8 cellular contexts compared by ENCODE assay signal in the genomic region with DNA sequence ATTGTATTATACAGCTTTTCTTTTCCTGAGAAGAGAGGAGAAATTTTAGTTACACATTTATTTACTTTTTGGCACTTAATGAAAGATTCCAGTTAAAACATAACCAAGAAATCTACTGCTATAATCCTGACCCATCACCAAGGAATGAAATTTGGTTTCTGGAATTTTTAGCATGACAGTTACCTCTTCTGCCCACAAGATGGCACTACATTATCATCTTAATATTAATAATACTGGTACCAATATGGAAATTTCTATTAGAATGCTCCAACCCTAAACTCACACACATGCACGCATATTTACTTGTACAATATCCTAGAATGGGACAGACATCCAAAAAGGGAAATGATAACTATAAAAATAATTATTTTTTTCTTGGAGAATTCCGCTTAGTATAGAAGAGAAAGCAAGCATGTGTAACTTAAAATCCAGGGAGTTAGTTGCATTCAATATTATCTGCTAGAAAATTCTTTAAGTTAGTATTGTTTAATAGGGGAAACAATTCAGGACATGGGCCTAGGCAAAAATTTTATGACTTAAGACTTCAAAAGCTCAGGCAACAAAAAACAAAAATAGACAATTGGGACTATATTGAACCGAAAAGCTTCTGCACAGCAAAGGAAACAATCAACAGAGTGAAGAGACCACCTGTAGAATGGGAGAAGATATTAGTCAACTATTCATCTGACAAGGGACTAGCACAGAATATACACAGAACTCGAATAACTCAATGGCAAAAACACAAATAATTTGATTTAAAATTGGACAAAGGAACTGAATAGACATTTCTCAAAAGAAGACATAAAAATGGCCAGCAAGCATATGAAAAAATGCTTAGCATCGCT. TPM values are rescaled to one million over a fixed set of nuclear protein-coding genes. Genes with fewer than 3 reads are reported as not detected.
A peak's percentile ranks its signal among the peaks of the same experiment; 100 is the strongest.
DNase-seq lines count a peak whose midpoint lies in the region; ATAC-seq and TF ChIP-seq lines count a peak whose summit lies in the region.

No MANE protein-coding gene starts in this region.

- H3K4me3 ChIP-seq in OCI-LY1 (ENCODE audit: low read depth, low read length, poor library complexity, severe bottlenecking) (no peak overlapping the region), fibroblast of mammary gland (ENCODE audit: control insufficient read depth, low read depth, low read length) (no peak overlapping the region), thoracic aorta (no peak overlapping the region), mesendoderm (ENCODE audit: low read length) (no peak overlapping the region)
- H3K4me3 ChIP-seq in effector memory CD4-positive, alpha-beta T cell (ENCODE audit: insufficient read depth, low read depth, low read length, poor library complexity, severe bottlenecking), result no peak overlapping the region

- DNase-seq in NCI-H510A treated with DMSO at 0.1 percent for 48 hours (lab: John Stamatoyannopoulos, UW) (peak; percentile 53), NCI-H510A (lab: John Stamatoyannopoulos, UW) (no peak), fibroblast of mammary gland (ENCODE audit: low read depth) (peak; percentile 26), thoracic aorta (ENCODE audit: low spot score) (no peak), mesendoderm (no peak)
- DNase-seq in effector memory CD4-positive, alpha-beta T cell, result no peak

- H2AK5ac ChIP-seq in mesendoderm (ENCODE audit: low read length), result no peak overlapping the region

- H4K5ac ChIP-seq in mesendoderm (ENCODE audit: low read length), result no peak overlapping the region

- H3K23ac ChIP-seq in mesendoderm (ENCODE audit: low read length), result no peak overlapping the region

- no peaks in the 10 kb centered on the region for H3K9me2 ChIP-seq in OCI-LY1 (ENCODE audit: low read depth, low read length)

- no CpG with 5 or more reads among the region's 5 CpGs for WGBS in mesendoderm (ENCODE audit: extremely low coverage, insufficient coverage, low lambda C conversion rate)

- no peak overlapping the region for H3K4ac ChIP-seq in mesendoderm (ENCODE audit: low read depth, low read length)

- H4K8ac ChIP-seq in mesendoderm (ENCODE audit: low read depth, low read length), result no peak overlapping the region

- H3K9ac ChIP-seq in OCI-LY1 (ENCODE audit: low read length) (no peak overlapping the region), mesendoderm (ENCODE audit: low read length) (no peak overlapping the region)

- H2BK15ac ChIP-seq in mesendoderm (replicated peaks; ENCODE audit: low read depth), result no peak overlapping the region

- H3K79me2 ChIP-seq in OCI-LY1 (ENCODE audit: insufficient read depth, low read length), result no peaks in the 10 kb centered on the region
- no peaks in the 10 kb centered on the region for H3K79me2 ChIP-seq in mesendoderm (ENCODE audit: control insufficient read depth, insufficient read depth, low read length)

- H3F3A ChIP-seq in OCI-LY1 (ENCODE audit: insufficient read depth, low read length), result no peaks in the 10 kb centered on the region

- ATAC-seq in thoracic aorta (ENCODE audit: insufficient number of reproducible peaks, low FRiP score, low read depth) (no peak), HG03045 (IDR thresholded peaks at IDR 0.05; ENCODE audit: unreplicated experiment) (no peak)

- no peaks in the 10 kb centered on the region for H3K9me3 ChIP-seq in OCI-LY1 (ENCODE audit: low read length)
- no peaks in the 10 kb centered on the region for H3K9me3 ChIP-seq in thoracic aorta
- no peaks in the 10 kb centered on the region for H3K9me3 ChIP-seq in effector memory CD4-positive, alpha-beta T cell (ENCODE audit: control insufficient read depth, low read length)

- no peaks in the 10 kb centered on the region for H3K36me3 ChIP-seq in OCI-LY1 (ENCODE audit: insufficient read depth, low read length)
- H3K36me3 ChIP-seq in thoracic aorta, result no peaks in the 10 kb centered on the region
- no peaks in the 10 kb centered on the region for H3K36me3 ChIP-seq in mesendoderm (ENCODE audit: control insufficient read depth, insufficient read depth, low read length)
- H3K36me3 ChIP-seq in effector memory CD4-positive, alpha-beta T cell (ENCODE audit: control insufficient read depth, insufficient read depth, low read length), result no peaks in the 10 kb centered on the region

- H3K4me1 ChIP-seq in OCI-LY1 (ENCODE audit: insufficient read depth, low read length, severe bottlenecking) (no peaks in the 10 kb centered on the region), thoracic aorta (ENCODE audit: control insufficient read depth in 1 of 2, low read depth in 2 of 2) (no peaks in the 10 kb centered on the region), mesendoderm (ENCODE audit: control insufficient read depth, low read depth, low read length) (no peaks in the 10 kb centered on the region)
- H3K4me1 ChIP-seq in effector memory CD4-positive, alpha-beta T cell (ENCODE audit: control insufficient read depth, insufficient read depth, low read length, poor library complexity, severe bottlenecking), result no peaks in the 10 kb centered on the region

- H3K4me2 ChIP-seq in OCI-LY1 (ENCODE audit: low read length) (no peak overlapping the region), mesendoderm (ENCODE audit: low read length) (no peak overlapping the region)

- no peaks in the 10 kb centered on the region for H4K20me1 ChIP-seq in OCI-LY1 (ENCODE audit: insufficient read depth, low read length)

- no peak overlapping the region for H3K18ac ChIP-seq in mesendoderm (ENCODE audit: low read length)

- TF ChIP-seq CTCF in OCI-LY1 (IDR thresholded peaks at IDR 0.05; ENCODE audit: low read length) (peak; percentile 61), fibroblast of mammary gland (conservative IDR thresholded peaks at IDR 0.05; ENCODE audit: control insufficient read depth, insufficient read depth, low read depth, low read length) (peak; percentile 70), thoracic aorta (IDR thresholded peaks at IDR 0.05) (peak; percentile 58)

- no peak overlapping the region for H2AFZ ChIP-seq in OCI-LY1 (ENCODE audit: low read length)

- no peak overlapping the region for H2BK5ac ChIP-seq in mesendoderm (ENCODE audit: low read length)

- no peak overlapping the region for H2BK120ac ChIP-seq in mesendoderm (ENCODE audit: low read depth, low read length)

- H3K27ac ChIP-seq in OCI-LY1 (ENCODE audit: low read depth, low read length, poor library complexity, severe bottlenecking) (no peak overlapping the region), thoracic aorta (no peak overlapping the region), mesendoderm (ENCODE audit: low read depth, low read length) (no peak overlapping the region)
- H3K27ac ChIP-seq in effector memory CD4-positive, alpha-beta T cell (ENCODE audit: insufficient read depth, low read length, poor library complexity, severe bottlenecking), result no peak overlapping the region

- H3K56ac ChIP-seq in mesendoderm (ENCODE audit: low read length), result no peak overlapping the region

- H3K79me1 ChIP-seq in mesendoderm (ENCODE audit: low read length), result no peaks in the 10 kb centered on the region

- H3K27me3 ChIP-seq in OCI-LY1 (ENCODE audit: insufficient read depth, low read length) (no peaks in the 10 kb centered on the region), thoracic aorta (replicated peaks; ENCODE audit: insufficient read depth) (no peaks in the 10 kb centered on the region), mesendoderm (ENCODE audit: insufficient read depth, low read length, poor library complexity) (no peaks in the 10 kb centered on the region)
- H3K27me3 ChIP-seq in effector memory CD4-positive, alpha-beta T cell (replicated peaks; ENCODE audit: control insufficient read depth, insufficient read depth, low read length, poor library complexity, severe bottlenecking), result no peaks in the 10 kb centered on the region

RNA-seq across cellular contexts. Expression of a gene that starts 37.4 kb away (rescaled TPM):
- total RNA-seq in thoracic aorta, result 1 to 10 TPM in 1 of 2 donors, under 1 TPM in 1; 0.14 to 2.8 TPM
- 8.5 TPM for polyA plus RNA-seq in mesendoderm (2013, experiment 1 of 2)
- 8.9 TPM for polyA plus RNA-seq in mesendoderm (2013, experiment 2 of 2)

Comparison
In these comparisons a context has a peak if more than half of its experiments do, and no peak if none do; other contexts are left out.
1. DNase-seq: peak in NCI-H510A treated with DMSO at 0.1 percent for 48 hours (single experiment) and fibroblast of mammary gland (single experiment); none in NCI-H510A (single experiment), thoracic aorta (single experiment), mesendoderm (single experiment) and effector memory CD4-positive, alpha-beta T cell (0 of 3).
2. Peak in every context shown above with its lines, with median percentiles within 50 percentile points of each other: CTCF ChIP-seq.